9 cellular contexts compared by ENCODE assay signal in genomic region chr7:105009667-105010537, GRCh38. TPM values are rescaled to one million over a fixed set of nuclear protein-coding genes. Genes with fewer than 3 reads are reported as not detected.
DNase-seq lines count a peak whose midpoint lies in the region; ATAC-seq and TF ChIP-seq lines count a peak whose summit lies in the region.
"Had no signal": no experiment of that assay in that cellular context is flagged by ENCODE, and none has a peak within 500 bp of the region (broad histone marks: within the 10 kb centered on the region; RNA-seq: fewer than 3 reads in every experiment).

No MANE protein-coding gene starts in this region.

- no peaks in the 10 kb centered on the region for H3K79me1 ChIP-seq in H9 (ENCODE audit: insufficient read depth, low read depth, low read length, poor library complexity, severe bottlenecking)

- H3K18ac ChIP-seq in H9 (ENCODE audit: insufficient read length, low read depth, low read length), result no peak overlapping the region

- no peak for TF ChIP-seq CTCF in H9 (conservative IDR thresholded peaks at IDR 0.05)
- no peak for TF ChIP-seq CTCF in right atrium auricular region (IDR thresholded peaks at IDR 0.05)
- TF ChIP-seq CTCF in GM13976 (IDR thresholded peaks at IDR 0.05; ENCODE audit: borderline replicate concordance, control extremely low read depth, extremely low read depth, insufficient read depth, missing control alignments), result no peak

- H4K8ac ChIP-seq in H9 (replicated peaks; ENCODE audit: insufficient read length, low read depth, low read length), result no peak overlapping the region

- peak overlapping the region; percentile 20 for H3K9ac ChIP-seq in H9 (ENCODE audit: extremely low read depth, insufficient read length, low read length)

- H3T11ph ChIP-seq in H9 (ENCODE audit: low read length), result no peak overlapping the region

- H3K27me3 Mint-ChIP-seq in H9 (ENCODE audit: low read depth), result no peaks in the 10 kb centered on the region; the same call in 1 of the 2 replicates
- H3K27me3 Mint-ChIP-seq in activated CD4-positive, alpha-beta memory T cell treated with anti-CD3 and anti-CD28 coated beads, Interleukin-2, amount 10 ng/mL, durations not matched to agents 7 days and 5 days, result no peaks in the 10 kb centered on the region

- H2BK5ac ChIP-seq in H9 (ENCODE audit: insufficient read length, low read length), result no peak overlapping the region

- H3K4ac ChIP-seq in H9 (ENCODE audit: low read depth, low read length), result no peak overlapping the region

- no peak overlapping the region for H4K91ac ChIP-seq in H9 (ENCODE audit: insufficient read length, low read depth, low read length)

- H2BK20ac ChIP-seq in H9 (ENCODE audit: low read depth, low read length, poor library complexity, severe bottlenecking), result no peak overlapping the region

- peaks cover 4% of the 10 kb centered on the region for H3K23me2 ChIP-seq in H9 (ENCODE audit: insufficient read length, low read depth, low read length, poor library complexity, severe bottlenecking)

- H3K23ac ChIP-seq in H9 (ENCODE audit: insufficient read length, low read depth, low read length), result no peak overlapping the region

- H3K79me2 ChIP-seq in H9 (ENCODE audit: insufficient read depth, low read length), result peaks cover 57% of the 10 kb centered on the region

- H4K20me1 ChIP-seq in H9 (ENCODE audit: control insufficient read depth, insufficient read depth, insufficient read length), result no peaks in the 10 kb centered on the region

- H3K4me1 ChIP-seq in H9 (ENCODE audit: insufficient read depth, low read length) (no peaks in the 10 kb centered on the region; the same call in 1 of the 2 replicates), right atrium auricular region (peaks cover 0 to 54% of the 10 kb centered on the region in 2 donors)

- in situ Hi-C loops in GM13976 (cut with MboI; ENCODE audit: low sequenced_read_pairs, unreplicated experiment), result no loop called here

- H3K4me2 ChIP-seq in H9 (ENCODE audit: insufficient read depth, insufficient read length, low read length), result peak overlapping the region; percentile 74

- no CpG with 5 or more reads among the region's 9 CpGs for WGBS in H9 (ENCODE audit: extremely low coverage, insufficient read length, low lambda C conversion rate)

- peaks cover 29 to 40% of the 10 kb centered on the region in 2 experiments for H3K4me1 Mint-ChIP-seq in H9
- H3K4me1 Mint-ChIP-seq in activated CD4-positive, alpha-beta memory T cell treated with anti-CD3 and anti-CD28 coated beads, Interleukin-2, amount 10 ng/mL, durations not matched to agents 7 days and 5 days, result peaks cover 48% of the 10 kb centered on the region

- DNase-seq in H9 (no peak), right atrium auricular region (ENCODE audit: low spot score) (no peak), GM13976 (ENCODE audit: low spot score) (no peak), NCI-H2081 treated with DMSO at 0.1 percent for 48 hours (lab: John Stamatoyannopoulos, UW) (no peak)
- DNase-seq in activated CD4-positive, alpha-beta memory T cell treated with anti-CD3 and anti-CD28 coated beads, Interleukin-2, amount 10 ng/mL, durations not matched to agents 7 days and 5 days, result no peak
- DNase-seq: stimulated activated CD4-positive, alpha-beta T cell treated with anti-CD3 and anti-CD28 coated beads, Interleukin-4, amount 100 ng/mL, for 24 hours had no signal

- CTCF ChIA-PET in activated CD4-positive, alpha-beta memory T cell treated with anti-CD3 and anti-CD28 coated beads, Interleukin-2, amount 10 ng/mL, durations not matched to agents 7 days and 5 days (lab: Charles Lee), result interaction anchor here (0.6 to 4.2 kb wide), 8 partner anchors 19 to 127 kb away, joined by 3 to 67 read pairs (median 5); no protein-coding TSS in a partner anchor

- H3K4me3 Mint-ChIP-seq in H9, result peak overlapping the region; percentile 99 to 100
- peak overlapping the region; percentile 97 for H3K4me3 Mint-ChIP-seq in activated CD4-positive, alpha-beta memory T cell treated with anti-CD3 and anti-CD28 coated beads, Interleukin-2, amount 10 ng/mL, durations not matched to agents 7 days and 5 days

- peak overlapping the region; percentile 76 to 93 for H3K4me3 ChIP-seq in right atrium auricular region
- peak overlapping the region; percentile 73 to 95 (median 89) for H3K4me3 ChIP-seq in skin epidermis

- H3K27ac ChIP-seq in H9 (ENCODE audit: insufficient read length, low read depth, low read length) (no peak overlapping the region), right atrium auricular region (peak overlapping the region; percentile 100), skin epidermis (peak overlapping the region in 19 of 21 experiments; percentile 12 to 100 (median 100))

- H3K27ac Mint-ChIP-seq in H9, result peak overlapping the region; percentile 23 to 82 (median 66); a peak in 5 of 7 replicates
- H3K27ac Mint-ChIP-seq in activated CD4-positive, alpha-beta memory T cell treated with anti-CD3 and anti-CD28 coated beads, Interleukin-2, amount 10 ng/mL, durations not matched to agents 7 days and 5 days, result peak overlapping the region; percentile 100

- no peak overlapping the region for H4K5ac ChIP-seq in H9 (ENCODE audit: insufficient read length, low read depth, low read length)

- no peak overlapping the region for H3K56ac ChIP-seq in H9 (ENCODE audit: insufficient read length, low read depth, low read length)

- H2BK15ac ChIP-seq in H9 (ENCODE audit: low read depth, low read length), result no peak overlapping the region

- H2BK120ac ChIP-seq in H9 (ENCODE audit: low read depth, low read length, poor library complexity, severe bottlenecking), result no peak overlapping the region

- H3K36me3 Mint-ChIP-seq in H9 (ENCODE audit: insufficient read depth in 1 of 3, low read depth in 3 of 3), result peaks cover 11 to 32% (median 32%) of the 10 kb centered on the region in 3 experiments
- peaks cover 74% of the 10 kb centered on the region for H3K36me3 Mint-ChIP-seq in activated CD4-positive, alpha-beta memory T cell treated with anti-CD3 and anti-CD28 coated beads, Interleukin-2, amount 10 ng/mL, durations not matched to agents 7 days and 5 days (ENCODE audit: low read depth)

- no peaks in the 10 kb centered on the region for H3K27me3 ChIP-seq in H9 (ENCODE audit: insufficient read depth, low read length)
- H3K27me3 ChIP-seq in right atrium auricular region, result no peaks in the 10 kb centered on the region

- ATAC-seq in HG03442 (IDR thresholded peaks at IDR 0.05; ENCODE audit: unreplicated experiment) (no peak), HG03139 (IDR thresholded peaks at IDR 0.05; ENCODE audit: unreplicated experiment) (no peak)

- POLR2A ChIA-PET in activated CD4-positive, alpha-beta memory T cell treated with anti-CD3 and anti-CD28 coated beads, Interleukin-2, amount 10 ng/mL, durations not matched to agents 7 days and 5 days (lab: Charles Lee), result interaction anchor here (0.7 to 19.3 kb wide), 15 partner anchors 7 to 522 kb away, joined by 3 to 822 read pairs (median 6); partner anchors contain the start of gene SRPK2

- no peak overlapping the region for H2AFZ ChIP-seq in H9 (ENCODE audit: low read length)

- H3K9me3 ChIP-seq in H9 (ENCODE audit: control insufficient read depth, low read depth, low read length), result no peaks in the 10 kb centered on the region
- H3K9me3 ChIP-seq in right atrium auricular region, result no peaks in the 10 kb centered on the region

- no peak overlapping the region for H2BK12ac ChIP-seq in H9 (ENCODE audit: insufficient read length, low read depth, low read length)

- no peaks in the 10 kb centered on the region for H3K36me3 ChIP-seq in right atrium auricular region

- peaks cover 2 to 6% of the 10 kb centered on the region in 2 experiments; a peak in 4 of 5 replicates for H3K9me3 Mint-ChIP-seq in H9
- H3K9me3 Mint-ChIP-seq in activated CD4-positive, alpha-beta memory T cell treated with anti-CD3 and anti-CD28 coated beads, Interleukin-2, amount 10 ng/mL, durations not matched to agents 7 days and 5 days, result no peaks in the 10 kb centered on the region

- H2AK5ac ChIP-seq in H9 (ENCODE audit: insufficient read length, low read length), result no peak overlapping the region

- H3K14ac ChIP-seq in H9 (ENCODE audit: insufficient read depth, low read length), result no peak overlapping the region

RNA-seq across cellular contexts. Expression of gene KMT2E, which starts 4.1 kb away (rescaled TPM):
- total RNA-seq in H9 (2021), result 34.2 and 38.2 TPM in 2 replicates
- 100 to 1,000 TPM; 122 to 128 TPM for total RNA-seq in activated CD4-positive, alpha-beta memory T cell treated with anti-CD3 and anti-CD28 coated beads, Interleukin-2, amount 10 ng/mL, durations not matched to agents 7 days and 5 days
- 10 to 100 TPM; 51.4 to 81.3 TPM for total RNA-seq in right atrium auricular region
